Comparison of ENCODE assay signal across 19 cellular contexts in the genomic region with DNA sequence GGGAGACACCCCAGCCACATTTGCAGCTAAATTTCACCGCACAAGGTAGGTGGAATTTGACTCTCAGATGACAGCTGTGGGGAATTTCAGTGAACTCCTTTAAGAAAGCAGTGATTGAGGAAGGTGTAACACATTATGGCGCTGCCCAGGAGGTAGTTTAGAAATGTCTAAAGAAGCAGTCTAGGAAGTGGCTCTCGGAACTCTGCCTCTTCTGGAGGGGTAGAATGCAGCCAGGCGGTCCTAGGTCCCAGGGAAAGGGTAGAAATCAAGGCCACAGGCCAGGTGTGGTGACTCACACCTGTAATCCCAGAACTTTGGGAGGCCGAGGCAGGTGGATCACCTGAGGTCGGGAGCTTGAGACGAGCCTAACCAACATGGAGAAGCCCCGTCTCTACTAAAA.
DNase-seq lines count a peak whose midpoint lies in the region; ATAC-seq and TF ChIP-seq lines count a peak whose summit lies in the region.
"Had no signal": no experiment of that assay in that cellular context is flagged by ENCODE, and none has a peak within 500 bp of the region (broad histone marks: within the 10 kb centered on the region; RNA-seq: fewer than 3 reads in every experiment).

No MANE protein-coding gene starts in this region.

- H3K4me2 ChIP-seq in mammary epithelial cell (ENCODE audit: insufficient read depth, low read depth, low read length) = no peak overlapping the region

- CTCF ChIA-PET in MCF 10A (lab: Yijun Ruan, JAX) = interaction anchor here (0.6 to 1.3 kb wide), 6 partner anchors 23 to 305 kb away, joined by 3 to 4 read pairs (median 4); no protein-coding TSS in a partner anchor
- CTCF ChIA-PET in mammary epithelial cell (lab: Charles Lee; ENCODE audit: low non-redundant PET) = no interaction called here

- H3K36me3 Mint-ChIP-seq in MCF 10A (ENCODE audit: insufficient read depth, unreplicated experiment) = peaks cover 7% of the 10 kb centered on the region
- no peaks in the 10 kb centered on the region for H3K36me3 Mint-ChIP-seq in T-helper 17 cell (ENCODE audit: low read depth)
- H3K36me3 Mint-ChIP-seq: CD4-positive, alpha-beta memory T cell had no signal

- no peak overlapping the region for H3K9ac ChIP-seq in mammary epithelial cell (ENCODE audit: insufficient read depth, low read length)

- H2AFZ ChIP-seq in mammary epithelial cell (ENCODE audit: low read depth, low read length) = no peak overlapping the region

- dilution Hi-C loops in mammary epithelial cell (cut with HindIII; ENCODE audit: low sequenced_read_pairs) = loop anchor here (5.0 kb wide), 3 partner anchors 71 to 251 kb away; no protein-coding TSS in a partner anchor

- H3K27ac ChIP-seq in mammary epithelial cell (ENCODE audit: insufficient read depth, low read depth, low read length) = no peak overlapping the region
- peak overlapping the region; percentile 38 to 60 for H3K27ac ChIP-seq in ovary
- peak overlapping the region; percentile 59 to 68 for H3K27ac ChIP-seq in uterus
- H3K27ac ChIP-seq: SJCRH30 had no signal

- H3K4me3 ChIP-seq in mammary epithelial cell (replicated peaks in 1 of 3; ENCODE audit: insufficient read depth in 1 of 3, low read depth in 2 of 3, low read length in 3 of 3) = no peak overlapping the region
- no peak overlapping the region for H3K4me3 ChIP-seq in ovary
- no peak overlapping the region for H3K4me3 ChIP-seq in uterus
- H3K4me3 ChIP-seq: HAP-1, SJCRH30 had no signal

- H3K4me3 Mint-ChIP-seq in MCF 10A (ENCODE audit: unreplicated experiment) (no peak overlapping the region), T-helper 17 cell (no peak overlapping the region)
- H3K4me3 Mint-ChIP-seq: B cell; CD4-positive, alpha-beta memory T cell had no signal

- H3K4me1 Mint-ChIP-seq in MCF 10A (ENCODE audit: insufficient read depth, unreplicated experiment) (peaks cover 44% of the 10 kb centered on the region), T-helper 17 cell (peaks cover 8% of the 10 kb centered on the region)

- ATAC-seq in T-helper 17 cell = no peak
- no peak for ATAC-seq in GM18502 (IDR thresholded peaks at IDR 0.05; ENCODE audit: poor library complexity, unreplicated experiment)
- no peak for ATAC-seq in stimulated activated naive CD8-positive, alpha-beta T cell treated with anti-CD3 and anti-CD28 coated beads, Interleukin-15, Interleukin-2, amounts not matched to agents 100 U/mL and 50 U/mL, for 24 hours
- ATAC-seq: PC-3 had no signal

- no TSS peak for BruUV-seq in MCF 10A (replicated peaks; lab: Mats Ljungman, UMichigan)
- BruUV-seq in mammary epithelial cell (replicated peaks; lab: Mats Ljungman, UMichigan) = no TSS peak

- H3K27ac Mint-ChIP-seq in MCF 10A (ENCODE audit: low read depth, unreplicated experiment) (peak overlapping the region; percentile 22), T-helper 17 cell (peak overlapping the region; percentile 79)

- no peaks in the 10 kb centered on the region for H3K36me3 ChIP-seq in mammary epithelial cell (ENCODE audit: insufficient read depth, low read length)
- H3K36me3 ChIP-seq in ovary = no peaks in the 10 kb centered on the region
- no peaks in the 10 kb centered on the region for H3K36me3 ChIP-seq in uterus
- H3K36me3 ChIP-seq: HAP-1, SJCRH30 had no signal

- 98% methylated on average over 5 of the region's 8 CpGs for WGBS in mammary epithelial cell (ENCODE audit: low coverage, missing lambda C conversion rate)
- 81 to 92% (median 83%) methylated on average over 8 of the region's 8 CpGs for WGBS in ovary, 3 donors

- H3K79me2 ChIP-seq in mammary epithelial cell (ENCODE audit: insufficient read depth, low read length) = no peaks in the 10 kb centered on the region

- H3K27me3 Mint-ChIP-seq in MCF 10A (ENCODE audit: insufficient read depth, unreplicated experiment) (no peaks in the 10 kb centered on the region), T-helper 17 cell (peaks cover 6% of the 10 kb centered on the region)
- H3K27me3 Mint-ChIP-seq: B cell; CD4-positive, alpha-beta memory T cell had no signal

- TF ChIP-seq CTCF in MCF 10A (IDR thresholded peaks at IDR 0.05; ENCODE audit: unreplicated experiment) = no peak
- no peak for TF ChIP-seq CTCF in mammary epithelial cell (conservative IDR thresholded peaks at IDR 0.05 in 1 of 2, IDR thresholded peaks at IDR 0.05 in 1 of 2; ENCODE audit: extremely low read depth in 1 of 2, insufficient read depth in 1 of 2, low read depth in 1 of 2, low read length in 2 of 2)
- TF ChIP-seq CTCF in ovary (IDR thresholded peaks at IDR 0.05) = no peak
- TF ChIP-seq CTCF in uterus (IDR thresholded peaks at IDR 0.05) = no peak

- in situ Hi-C loops in mammary epithelial cell (cut with MboI; ENCODE audit: low sequenced_read_pairs in 2 of 2) = loop anchor here in 1 of 2 donors (10.0 kb wide), 1 partner anchor 253 kb away; a partner anchor contains a TSS

- TF ChIP-seq EP300 in ovary (IDR thresholded peaks at IDR 0.05) = no peak

- H3K27me3 ChIP-seq in mammary epithelial cell (ENCODE audit: insufficient read depth, low read length) (no peaks in the 10 kb centered on the region), ovary (no peaks in the 10 kb centered on the region), uterus (no peaks in the 10 kb centered on the region)
- H3K27me3 ChIP-seq: SJCRH30 had no signal

- H3K4me1 ChIP-seq in mammary epithelial cell (ENCODE audit: insufficient read depth, low read length) (peaks cover 48% of the 10 kb centered on the region), ovary (ENCODE audit: insufficient read depth) (peaks cover 23% of the 10 kb centered on the region), uterus (peaks cover 4 to 6% of the 10 kb centered on the region in 2 donors)

- POLR2A ChIA-PET in MCF 10A (lab: Yijun Ruan, JAX) = no interaction called here

- H3K9me3 ChIP-seq in mammary epithelial cell (replicated peaks; ENCODE audit: insufficient read depth, low read length) (peaks cover 2% of the 10 kb centered on the region), T-helper 17 cell (ENCODE audit: control insufficient read depth, low read length, poor library complexity, severe bottlenecking) (no peaks in the 10 kb centered on the region), ovary (no peaks in the 10 kb centered on the region), uterus (no peaks in the 10 kb centered on the region)
- H3K9me3 ChIP-seq: HAP-1, SJCRH30 had no signal

- H4K20me1 ChIP-seq in mammary epithelial cell (ENCODE audit: insufficient read depth, low read length) = no peaks in the 10 kb centered on the region

- intact Hi-C loops in MCF 10A (cut with micrococcal nuclease) = loop anchor here (10.0 kb wide), 2 partner anchors 103 to 513 kb away; no protein-coding TSS in a partner anchor
- intact Hi-C loops in mammary epithelial cell (cut with micrococcal nuclease) = no loop called here
- intact Hi-C loops in ovary (cut with DNase I) = loop anchor here in 3 of 4 donors (5.0 to 10.0 kb wide), 5 partner anchors 53 to 513 kb away; a partner anchor contains a TSS
- intact Hi-C loops in uterus (cut with DNase I; ENCODE audit: low total_unique reads) = no loop called here

- TF ChIP-seq POLR2A in ovary (IDR thresholded peaks at IDR 0.05) = no peak
- no peak for TF ChIP-seq POLR2A in uterus (IDR thresholded peaks at IDR 0.05)

- H3K9me3 Mint-ChIP-seq in MCF 10A (ENCODE audit: unreplicated experiment) = no peaks in the 10 kb centered on the region
- H3K9me3 Mint-ChIP-seq: CD4-positive, alpha-beta memory T cell had no signal

- DNase-seq in MCF 10A (ENCODE audit: unreplicated experiment) (no peak), mammary epithelial cell (no peak), T-helper 17 cell (no peak), ovary (peak in 3 of 5 donors; percentile 14 to 15 (median 15)), uterus (no peak), SHP77 (lab: John Stamatoyannopoulos, UW) (no peak)
- DNase-seq in stimulated activated naive CD8-positive, alpha-beta T cell treated with anti-CD3 and anti-CD28 coated beads, Interleukin-15, Interleukin-2, amounts not matched to agents 100 U/mL and 50 U/mL, for 24 hours = no peak
- DNase-seq: Calu3; CD4-positive, alpha-beta memory T cell; NCI-H1417; NCI-H187 treated with DMSO at 0.1 percent for 48 hours; NCI-H2227 treated with DMSO at 0.1 percent for 48 hours; NCI-H524; PC-3; RPMI8226; SJCRH30 had no signal

Comparison
In these comparisons a context has a peak if more than half of its experiments do, and no peak if none do; other contexts are left out.
1. intact Hi-C loops: an anchor here in MCF 10A (10.0 kb wide) and ovary (5.0 to 10.0 kb wide); none called in mammary epithelial cell and uterus.
2. DNase-seq: peak in ovary (3 of 5); none in MCF 10A (single experiment), mammary epithelial cell (single experiment), T-helper 17 cell (0 of 3), uterus (0 of 2), SHP77 (0 of 2) and stimulated activated naive CD8-positive, alpha-beta T cell treated with anti-CD3 and anti-CD28 coated beads, Interleukin-15, Interleukin-2, amounts not matched to agents 100 U/mL and 50 U/mL, for 24 hours (single experiment).